ENCODE assay signal across 21 cellular contexts in the genomic region with DNA sequence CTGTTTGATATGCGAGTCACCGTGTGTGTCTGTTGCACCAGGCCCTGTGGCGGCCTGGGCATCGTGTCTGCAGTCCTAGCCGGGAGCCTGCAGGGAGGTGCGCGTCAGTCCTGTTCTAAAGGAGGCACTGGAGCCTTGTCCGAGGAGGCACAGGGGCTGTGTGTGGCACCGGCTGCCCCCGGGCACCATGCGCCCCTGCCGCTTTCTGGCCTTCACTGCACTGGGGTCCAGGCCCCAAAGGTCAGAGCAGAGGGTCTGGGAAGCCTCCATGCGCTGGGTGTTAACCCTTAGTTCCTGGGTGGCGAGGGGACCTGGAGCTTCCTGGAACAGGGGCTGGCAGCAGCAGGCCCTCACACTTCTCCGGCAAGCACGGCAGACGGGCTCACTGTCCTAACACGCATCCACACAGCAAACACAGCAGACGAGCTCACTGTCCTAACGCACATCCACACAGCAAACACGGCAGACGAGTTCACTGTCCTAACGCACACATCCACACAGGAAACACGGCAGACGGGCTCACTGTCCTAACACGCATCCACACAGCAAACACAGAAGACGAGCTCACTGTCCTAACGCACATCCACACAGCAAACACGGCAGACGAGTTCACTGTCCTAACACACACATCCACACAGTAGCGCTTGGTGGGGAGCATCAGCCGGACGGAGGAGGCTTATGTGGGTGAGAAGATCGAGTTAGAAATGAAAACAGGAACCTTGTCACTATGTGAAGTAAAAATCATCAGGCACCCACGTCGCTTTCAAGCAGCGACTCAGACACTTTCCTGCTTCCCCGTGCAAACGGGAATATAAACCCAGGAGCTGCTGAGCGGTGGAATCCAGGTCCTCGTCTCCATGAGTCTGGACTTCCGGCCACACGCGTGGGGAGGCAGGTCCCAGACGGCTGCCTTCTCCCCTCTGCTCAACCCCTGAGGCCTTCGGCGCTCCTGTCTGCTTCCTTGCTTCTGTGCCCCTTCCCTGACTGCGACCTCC.
"Had no signal": no experiment of that assay in that cellular context is flagged by ENCODE, and none has a peak within 500 bp of the region (broad histone marks: within the 10 kb centered on the region; RNA-seq: fewer than 3 reads in every experiment).

No MANE protein-coding gene starts in this region.

- H3K9me3 Mint-ChIP-seq: activated CD4-positive, alpha-beta T cell treated with anti-CD3 and anti-CD28 coated beads, Interleukin-2, amount 10 ng/mL, durations not matched to agents 7 days and 5 days; activated naive CD8-positive, alpha-beta T cell treated with anti-CD3 and anti-CD28 coated beads, Interleukin-2, amount 10 ng/mL, durations not matched to agents 7 days and 5 days; naive B cell; type B pancreatic cell had no signal

- H3K9me3 ChIP-seq: ascending aorta, colonic mucosa, gastrocnemius medialis, lower lobe of right lung, neutrophil, SK-N-SH had no signal

- H3K4me2 ChIP-seq: SK-N-SH had no signal

- ATAC-seq: gastrocnemius medialis had no signal

- H3K9ac ChIP-seq: SK-N-SH had no signal

- H3K4me1 ChIP-seq: ascending aorta, colonic mucosa, gastrocnemius medialis, lower lobe of right lung had no signal

- H3K27me3 Mint-ChIP-seq: activated CD4-positive, alpha-beta T cell treated with anti-CD3 and anti-CD28 coated beads, Interleukin-2, amount 10 ng/mL, durations not matched to agents 7 days and 5 days had no signal

- H3K36me3 ChIP-seq: ascending aorta, colonic mucosa, gastrocnemius medialis, lower lobe of right lung, neutrophil had no signal

- DNase-seq: activated CD4-positive, alpha-beta T cell treated with anti-CD3 and anti-CD28 coated beads, Interleukin-2, amount 10 ng/mL, durations not matched to agents 7 days and 5 days; activated CD4-positive, CD25-positive, alpha-beta regulatory T cell; activated gamma-delta T cell treated with Interleukin-2 at 50 U/mL for 16 hours; activated naive CD8-positive, alpha-beta T cell treated with anti-CD3 and anti-CD28 coated beads, Interleukin-2, amount 10 ng/mL, durations not matched to agents 7 days and 5 days; activated T-cell treated with anti-CD3 and anti-CD28 coated beads, Interleukin-2, amount 50 U/mL, for 48 hours; colonic mucosa; effector CD8-positive, alpha-beta T cell; gastrocnemius medialis; kidney glomerular epithelial cell; lower lobe of right lung; midbrain; naive B cell; right cardiac atrium; SK-N-SH; stimulated activated CD4-positive, alpha-beta T cell treated with anti-CD3 and anti-CD28 coated beads, Interleukin-1b, Interleukin-23, amount 100 ng/mL, for 48 hours; stimulated activated naive CD4-positive, alpha-beta T cell; T-helper 2 cell had no signal

- H3K4me1 Mint-ChIP-seq: activated CD4-positive, alpha-beta T cell treated with anti-CD3 and anti-CD28 coated beads, Interleukin-2, amount 10 ng/mL, durations not matched to agents 7 days and 5 days; activated naive CD8-positive, alpha-beta T cell treated with anti-CD3 and anti-CD28 coated beads, Interleukin-2, amount 10 ng/mL, durations not matched to agents 7 days and 5 days; naive B cell had no signal

- H3K4me3 ChIP-seq: ascending aorta, colonic mucosa, gastrocnemius medialis, lower lobe of right lung had no signal

- H3K27ac Mint-ChIP-seq: activated CD4-positive, alpha-beta T cell treated with anti-CD3 and anti-CD28 coated beads, Interleukin-2, amount 10 ng/mL, durations not matched to agents 7 days and 5 days; activated naive CD8-positive, alpha-beta T cell treated with anti-CD3 and anti-CD28 coated beads, Interleukin-2, amount 10 ng/mL, durations not matched to agents 7 days and 5 days; type B pancreatic cell had no signal

- H3K4me3 Mint-ChIP-seq: activated CD4-positive, alpha-beta T cell treated with anti-CD3 and anti-CD28 coated beads, Interleukin-2, amount 10 ng/mL, durations not matched to agents 7 days and 5 days; activated naive CD8-positive, alpha-beta T cell treated with anti-CD3 and anti-CD28 coated beads, Interleukin-2, amount 10 ng/mL, durations not matched to agents 7 days and 5 days; naive B cell; type B pancreatic cell had no signal

- H3K36me3 Mint-ChIP-seq: activated naive CD8-positive, alpha-beta T cell treated with anti-CD3 and anti-CD28 coated beads, Interleukin-2, amount 10 ng/mL, durations not matched to agents 7 days and 5 days; naive B cell; type B pancreatic cell had no signal

- H3K27me3 ChIP-seq: ascending aorta, colonic mucosa, gastrocnemius medialis, neutrophil had no signal

- H3K27ac ChIP-seq: ascending aorta, colonic mucosa, gastrocnemius medialis, lower lobe of right lung, neutrophil had no signal

- FAIRE-seq: TTC549 had no signal
